8 cellular contexts compared by ENCODE assay signal in genomic region chr13:113493315-113493951, GRCh38. TPM values are rescaled to one million over a fixed set of nuclear protein-coding genes. Genes with fewer than 3 reads are reported as not detected.
DNase-seq lines count a peak whose midpoint lies in the region; ATAC-seq and TF ChIP-seq lines count a peak whose summit lies in the region.

No MANE protein-coding gene starts in this region.

- peak; percentile 39 for DNase-seq in COLO668 (lab: John Stamatoyannopoulos, UW; ENCODE audit: unreplicated experiment)
- DNase-seq in NCI-H748 treated with DMSO at 0.1 percent for 48 hours (lab: John Stamatoyannopoulos, UW) = peak; percentile 46
- DNase-seq in lung microvascular endothelial cell (ENCODE audit: low read depth in 2 of 2) = peak; percentile 82 to 94
- DNase-seq in DMS114 treated with DMSO at 0.1 percent for 48 hours (lab: John Stamatoyannopoulos, UW; ENCODE audit: unreplicated experiment) = no peak
- DNase-seq in pons (ENCODE audit: low spot score) = no peak
- DNase-seq in activated CD4-positive, alpha-beta T cell treated with anti-CD3 and anti-CD28 coated beads for 4 hours = no peak

- peak overlapping the region; percentile 17 to 94 (median 55) for H3K27ac Mint-ChIP-seq in brain

- TF ChIP-seq CTCF in brain (conservative IDR thresholded peaks at IDR 0.05) = no peak

- ATAC-seq in GM21529 (IDR thresholded peaks at IDR 0.05; ENCODE audit: unreplicated experiment) = peak; percentile 18

- peaks cover 20% of the 10 kb centered on the region for H3K36me3 Mint-ChIP-seq in brain

- peak overlapping the region; percentile 76 to 91 (median 78) for H3K4me3 Mint-ChIP-seq in brain

- peaks cover 6% of the 10 kb centered on the region for H3K27me3 Mint-ChIP-seq in brain

- H3K4me1 Mint-ChIP-seq in brain = peaks cover 71% of the 10 kb centered on the region

- no peaks in the 10 kb centered on the region for H3K9me3 Mint-ChIP-seq in brain

RNA-seq across cellular contexts. Expression of gene DCUN1D2, which starts 2.9 kb away (rescaled TPM):
- polyA plus RNA-seq in brain (ENCODE audit: insufficient read depth, low read depth, low replicate concordance) = 16.0 TPM
- 5.2 and 6.2 TPM in 2 replicates for total RNA-seq in lung microvascular endothelial cell

RNA-seq across cellular contexts. Expression of gene ADPRHL1, which starts 40.1 kb away (rescaled TPM):
- 133 TPM for polyA plus RNA-seq in brain (ENCODE audit: insufficient read depth, low read depth, low replicate concordance)
- 0.20 and 0.44 TPM in 2 replicates for total RNA-seq in lung microvascular endothelial cell

Comparison
In these comparisons a context has a peak if more than half of its experiments do, and no peak if none do; other contexts are left out.
1. DNase-seq: peak in COLO668 (single experiment), NCI-H748 treated with DMSO at 0.1 percent for 48 hours (single experiment) and lung microvascular endothelial cell (2 of 2); none in DMS114 treated with DMSO at 0.1 percent for 48 hours (single experiment), pons (single experiment) and activated CD4-positive, alpha-beta T cell treated with anti-CD3 and anti-CD28 coated beads for 4 hours (0 of 2).